ENCODE assay signal across 29 cellular contexts in genomic region chr11:90326647-90327046, GRCh38.
A peak's percentile ranks its signal among the peaks of the same experiment; 100 is the strongest.
DNase-seq lines count a peak whose midpoint lies in the region; ATAC-seq and TF ChIP-seq lines count a peak whose summit lies in the region.
"Had no signal": no experiment of that assay in that cellular context is flagged by ENCODE, and none has a peak within 500 bp of the region (broad histone marks: within the 10 kb centered on the region; RNA-seq: fewer than 3 reads in every experiment).

No MANE protein-coding gene starts in this region.

- POLR2A ChIA-PET in WTC11 (lab: Charles Lee): no interaction called here

- H3K4me3 ChIP-seq in GM06990 (replicated peaks; ENCODE audit: low read depth, low read length) (no peak overlapping the region), mucosa of descending colon (no peak overlapping the region), WERI-Rb-1 (ENCODE audit: low read depth, low read length) (no peak overlapping the region)
- H3K4me3 ChIP-seq: BLaER1 treated with 17β-estradiol and CSF1 and Interleukin-3, amounts not matched to agents 10 nM and 100 nM; GM23338; skin epidermis; uterus had no signal

- H3K27ac Mint-ChIP-seq in WTC11: peak overlapping the region; percentile 49; the same call in 1 of the 2 replicates
- H3K27ac Mint-ChIP-seq: activated CD4-positive, alpha-beta memory T cell treated with anti-CD3 and anti-CD28 coated beads, Interleukin-2, amount 10 ng/mL, durations not matched to agents 7 days and 5 days; activated naive CD4-positive, alpha-beta T cell treated with anti-CD3 and anti-CD28 coated beads, Interleukin-2, amount 50 U/mL, for 72 hours; activated T-helper 2 cell treated with anti-CD3 and anti-CD28 coated beads, Interferon-gamma antibody, Interleukin-2, Interleukin-4, amounts not matched to agents 10 μg/mL and 5 μg/mL and 100 μg/mL, durations not matched to agents 14 hours and 24 hours and 36 hours; GM23338; mesothelial cell of epicardium; naive thymus-derived CD8-positive, alpha-beta T cell had no signal

- ATAC-seq in GM21529 (IDR thresholded peaks at IDR 0.05; ENCODE audit: unreplicated experiment) (peak; percentile 49), HG03103 (IDR thresholded peaks at IDR 0.05; ENCODE audit: low read depth, unreplicated experiment) (peak; percentile 68), WTC11 (no peak), mucosa of descending colon (no peak)
- ATAC-seq: activated naive CD4-positive, alpha-beta T cell treated with anti-CD3 and anti-CD28 coated beads, Interleukin-2, amount 50 U/mL, for 72 hours; GM23338; left ventricle myocardium superior; naive thymus-derived CD8-positive, alpha-beta T cell; SK-N-SH treated with all-trans-retinoic acid at 6 μM for 48 hours had no signal

- CTCF ChIA-PET in WTC11 (lab: Charles Lee): no interaction called here

- H3K27me3 Mint-ChIP-seq in WTC11 (ENCODE audit: low read depth): no peaks in the 10 kb centered on the region
- H3K27me3 Mint-ChIP-seq: activated CD4-positive, alpha-beta memory T cell treated with anti-CD3 and anti-CD28 coated beads, Interleukin-2, amount 10 ng/mL, durations not matched to agents 7 days and 5 days had no signal

- DNase-seq in GM06990 (ENCODE audit: extremely low read depth, insufficient read length) (peak; percentile 3), WTC11 (ENCODE audit: low spot score) (no peak), mucosa of descending colon (no peak), WERI-Rb-1 (no peak), SW 1271 (lab: John Stamatoyannopoulos, UW) (no peak), NCI-H510A treated with DMSO at 0.1 percent for 48 hours (lab: John Stamatoyannopoulos, UW) (no peak)
- DNase-seq: ACHN; activated CD4-positive, alpha-beta memory T cell treated with anti-CD3 and anti-CD28 coated beads, Interleukin-2, amount 10 ng/mL, durations not matched to agents 7 days and 5 days; anterior cingulate cortex; dermis blood vessel endothelial cell; DND-41; left ventricle myocardium superior; naive thymus-derived CD8-positive, alpha-beta T cell; NCI-H1436; NCI-H2107; RPMI8226; stimulated activated CD4-positive, alpha-beta T cell treated with anti-CD3 and anti-CD28 coated beads, Interleukin-2, amount 100 ng/mL, for 24 hours; substantia nigra; T-helper 9 cell; uterus had no signal

- H3K9me3 ChIP-seq in mucosa of descending colon (no peaks in the 10 kb centered on the region), WERI-Rb-1 (ENCODE audit: severe bottlenecking) (no peaks in the 10 kb centered on the region)
- H3K9me3 ChIP-seq: BLaER1 treated with 17β-estradiol and CSF1 and Interleukin-3, amounts not matched to agents 10 nM and 100 nM; uterus had no signal

- no peaks in the 10 kb centered on the region for H3K36me3 Mint-ChIP-seq in WTC11
- H3K36me3 Mint-ChIP-seq: activated naive CD4-positive, alpha-beta T cell treated with anti-CD3 and anti-CD28 coated beads, Interleukin-2, amount 50 U/mL, for 72 hours; mesothelial cell of epicardium; naive thymus-derived CD8-positive, alpha-beta T cell had no signal

- no peak overlapping the region for H3K27ac ChIP-seq in WERI-Rb-1
- H3K27ac ChIP-seq: BLaER1 treated with 17β-estradiol and CSF1 and Interleukin-3, amounts not matched to agents 10 nM and 100 nM; skin epidermis; uterus had no signal

- no peak overlapping the region for H3K4me3 Mint-ChIP-seq in WTC11
- H3K4me3 Mint-ChIP-seq: activated CD4-positive, alpha-beta memory T cell treated with anti-CD3 and anti-CD28 coated beads, Interleukin-2, amount 10 ng/mL, durations not matched to agents 7 days and 5 days; GM23338; mesothelial cell of epicardium; naive thymus-derived CD8-positive, alpha-beta T cell had no signal

- H3K9me3 Mint-ChIP-seq in WTC11: peaks cover under 1% of the 10 kb centered on the region
- H3K9me3 Mint-ChIP-seq: activated CD4-positive, alpha-beta memory T cell treated with anti-CD3 and anti-CD28 coated beads, Interleukin-2, amount 10 ng/mL, durations not matched to agents 7 days and 5 days; activated naive CD4-positive, alpha-beta T cell treated with anti-CD3 and anti-CD28 coated beads, Interleukin-2, amount 50 U/mL, for 72 hours; activated T-helper 2 cell treated with anti-CD3 and anti-CD28 coated beads, Interferon-gamma antibody, Interleukin-2, Interleukin-4, amounts not matched to agents 10 μg/mL and 5 μg/mL and 100 μg/mL, durations not matched to agents 14 hours and 24 hours and 36 hours; GM23338 had no signal

- peaks cover 1% of the 10 kb centered on the region for H3K4me1 Mint-ChIP-seq in WTC11
- H3K4me1 Mint-ChIP-seq: activated CD4-positive, alpha-beta memory T cell treated with anti-CD3 and anti-CD28 coated beads, Interleukin-2, amount 10 ng/mL, durations not matched to agents 7 days and 5 days; mesothelial cell of epicardium; naive thymus-derived CD8-positive, alpha-beta T cell had no signal

- H3K36me3 ChIP-seq in GM06990 (ENCODE audit: control insufficient read depth, insufficient read depth, low read length): no peaks in the 10 kb centered on the region
- no peaks in the 10 kb centered on the region for H3K36me3 ChIP-seq in mucosa of descending colon (ENCODE audit: low read depth)
- H3K36me3 ChIP-seq in WERI-Rb-1: no peaks in the 10 kb centered on the region
- H3K36me3 ChIP-seq: BLaER1 treated with 17β-estradiol and CSF1 and Interleukin-3, amounts not matched to agents 10 nM and 100 nM; uterus had no signal

- H3K27me3 ChIP-seq in GM06990 (replicated peaks; ENCODE audit: control insufficient read depth, insufficient read depth, low read length) (no peaks in the 10 kb centered on the region), WERI-Rb-1 (ENCODE audit: insufficient read depth, low read depth, severe bottlenecking) (no peaks in the 10 kb centered on the region)
- H3K27me3 ChIP-seq: BLaER1 treated with 17β-estradiol and CSF1 and Interleukin-3, amounts not matched to agents 10 nM and 100 nM; uterus had no signal

- intact Hi-C loops in mucosa of descending colon (cut with DNase I, micrococcal nuclease): no loop called here

- TF ChIP-seq CTCF in GM06990 (IDR thresholded peaks at IDR 0.05; ENCODE audit: insufficient read depth, low read length, poor library complexity, severe bottlenecking) (no peak), WTC11 (IDR thresholded peaks at IDR 0.05) (no peak), mucosa of descending colon (IDR thresholded peaks at IDR 0.05) (no peak), WERI-Rb-1 (IDR thresholded peaks at IDR 0.05; ENCODE audit: low read depth, low read length) (no peak)

- H3K4me1 ChIP-seq in mucosa of descending colon (ENCODE audit: low read depth): no peaks in the 10 kb centered on the region
- H3K4me1 ChIP-seq: BLaER1 treated with 17β-estradiol and CSF1 and Interleukin-3, amounts not matched to agents 10 nM and 100 nM; uterus had no signal

TF ChIP-seq in WTC11, 78 proteins besides CTCF, POLR2A, EP300 and RAD21:
- no peak for TF ChIP-seq MYBL2 (CRISPR knock-in tag; IDR thresholded peaks at IDR 0.05)
- no peak for TF ChIP-seq ZNF121 (CRISPR knock-in tag; IDR thresholded peaks at IDR 0.05)
- TF ChIP-seq ZNF219 (CRISPR knock-in tag; IDR thresholded peaks at IDR 0.05; ENCODE audit: borderline replicate concordance): no peak
- TF ChIP-seq NR2C2 (CRISPR knock-in tag; IDR thresholded peaks at IDR 0.05): no peak
- no peak for TF ChIP-seq FOXJ3 (CRISPR knock-in tag; IDR thresholded peaks at IDR 0.05; ENCODE audit: borderline replicate concordance)
- TF ChIP-seq TEAD4 (CRISPR knock-in tag; IDR thresholded peaks at IDR 0.05): no peak
- TF ChIP-seq, protein P1, sequence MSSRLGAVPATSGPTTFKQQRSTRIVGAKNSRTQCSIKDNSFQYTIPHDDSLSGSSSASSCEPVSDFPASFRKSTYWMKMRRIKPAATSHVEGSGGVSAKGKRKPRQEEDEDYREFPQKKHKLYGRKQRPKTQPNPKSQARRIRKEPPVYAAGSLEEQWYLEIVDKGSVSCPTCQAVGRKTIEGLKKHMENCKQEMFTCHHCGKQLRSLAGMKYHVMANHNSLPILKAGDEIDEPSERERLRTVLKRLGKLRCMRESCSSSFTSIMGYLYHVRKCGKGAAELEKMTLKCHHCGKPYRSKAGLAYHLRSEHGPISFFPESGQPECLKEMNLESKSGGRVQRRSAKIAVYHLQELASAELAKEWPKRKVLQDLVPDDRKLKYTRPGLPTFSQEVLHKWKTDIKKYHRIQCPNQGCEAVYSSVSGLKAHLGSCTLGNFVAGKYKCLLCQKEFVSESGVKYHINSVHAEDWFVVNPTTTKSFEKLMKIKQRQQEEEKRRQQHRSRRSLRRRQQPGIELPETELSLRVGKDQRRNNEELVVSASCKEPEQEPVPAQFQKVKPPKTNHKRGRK (CRISPR knock-in tag; IDR thresholded peaks at IDR 0.05; ENCODE audit: borderline replicate concordance): no peak

Comparison
In these comparisons a context has a peak if more than half of its experiments do, and no peak if none do; other contexts are left out.
1. ATAC-seq: peak in GM21529 (single experiment) and HG03103 (single experiment); none in WTC11 (single experiment) and mucosa of descending colon (single experiment).